In the genomic region with DNA sequence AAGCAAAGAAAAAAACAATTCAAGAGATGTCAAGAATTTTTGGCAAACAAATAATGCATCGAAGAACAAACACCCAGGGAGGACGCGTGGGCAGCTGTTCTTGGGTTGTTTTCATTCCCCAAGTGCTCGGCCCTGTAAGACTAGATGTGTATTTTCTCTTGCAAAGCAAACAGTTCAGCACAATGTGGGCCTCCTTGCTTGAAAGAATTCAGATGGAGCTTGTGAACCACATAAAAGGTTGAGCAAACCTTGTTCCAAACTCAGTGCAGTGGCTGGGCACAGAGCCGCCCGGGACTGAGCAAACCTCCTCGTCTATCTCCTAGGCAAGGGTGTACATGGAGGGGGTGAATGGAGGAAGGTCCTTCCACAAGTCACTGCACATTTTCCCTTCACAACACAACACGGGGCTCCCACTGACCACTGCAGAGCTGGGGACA, we compare ENCODE assay signal across 12 cellular contexts.
DNase-seq lines count a peak whose midpoint lies in the region.
"Had no signal": no experiment of that assay in that cellular context is flagged by ENCODE, and none has a peak within 500 bp of the region (broad histone marks: within the 10 kb centered on the region; RNA-seq: fewer than 3 reads in every experiment).

No MANE protein-coding gene starts in this region.

- DNase-seq in Ammon's horn (ENCODE audit: low spot score) (peak; percentile 51), SJCRH30 (peak; percentile 35 to 53), cardiac septum (ENCODE audit: low spot score) (peak; percentile 51), posterior vena cava (ENCODE audit: low spot score) (peak; percentile 68), SHP77 treated with DMSO at 0.1 percent for 48 hours (lab: John Stamatoyannopoulos, UW) (no peak), SW 1271 (lab: John Stamatoyannopoulos, UW) (no peak)
- DNase-seq in stimulated activated CD4-positive, alpha-beta T cell treated with anti-CD3 and anti-CD28 coated beads, Interleukin-2, amount 100 ng/mL, for 24 hours = no peak
- DNase-seq in activated CD8-positive, alpha-beta memory T cell treated with anti-CD3 and anti-CD28 coated beads, Interleukin-2, amount 50 U/mL, for 4 hours = no peak
- DNase-seq: colonic mucosa; NCI-H524 treated with DMSO at 0.1 percent for 48 hours; stimulated activated naive CD8-positive, alpha-beta T cell treated with anti-CD3 and anti-CD28 coated beads, Interleukin-15, amount 100 ng/mL, for 72 hours had no signal

- no peak overlapping the region for H3K4me3 ChIP-seq in SJCRH30
- H3K4me3 ChIP-seq: colonic mucosa, hepatocyte had no signal

- H3K4me1 ChIP-seq in SJCRH30 = peaks cover 25% of the 10 kb centered on the region
- H3K4me1 ChIP-seq: colonic mucosa had no signal

- H3K27ac ChIP-seq in SJCRH30 = no peak overlapping the region; the same call in 1 of the 2 replicates
- H3K27ac ChIP-seq: colonic mucosa, hepatocyte had no signal

- no peaks in the 10 kb centered on the region for H3K27me3 ChIP-seq in SJCRH30
- H3K27me3 ChIP-seq: colonic mucosa, hepatocyte had no signal

- H3K9me3 ChIP-seq in SJCRH30 (replicated peaks) = no peaks in the 10 kb centered on the region
- H3K9me3 ChIP-seq: colonic mucosa had no signal

- no peaks in the 10 kb centered on the region for H3K36me3 ChIP-seq in SJCRH30
- H3K36me3 ChIP-seq: colonic mucosa had no signal

- intact Hi-C loops in cardiac septum (cut with DNase I) = no loop called here
- intact Hi-C loops in posterior vena cava (cut with DNase I) = loop anchor here in 1 of 2 donors (5.0 kb wide), 1 partner anchor 35 kb away; no protein-coding TSS in a partner anchor

Comparison
In these comparisons a context has a peak if more than half of its experiments do, and no peak if none do; other contexts are left out.
1. DNase-seq: peak in Ammon's horn (single experiment), SJCRH30 (2 of 2), cardiac septum (single experiment) and posterior vena cava (single experiment); none in SHP77 treated with DMSO at 0.1 percent for 48 hours (single experiment), SW 1271 (0 of 2), stimulated activated CD4-positive, alpha-beta T cell treated with anti-CD3 and anti-CD28 coated beads, Interleukin-2, amount 100 ng/mL, for 24 hours (0 of 2) and activated CD8-positive, alpha-beta memory T cell treated with anti-CD3 and anti-CD28 coated beads, Interleukin-2, amount 50 U/mL, for 4 hours (single experiment).